In genomic region chr10:133418289-133418993, GRCh38 we compare ENCODE assay signal across 24 cellular contexts. TPM values are rescaled to one million over a fixed set of nuclear protein-coding genes. Genes with fewer than 3 reads are reported as not detected.
"Had no signal": no experiment of that assay in that cellular context is flagged by ENCODE, and none has a peak within 500 bp of the region (broad histone marks: within the 10 kb centered on the region; RNA-seq: fewer than 3 reads in every experiment).

No MANE protein-coding gene starts in this region.

- H3K27ac Mint-ChIP-seq: mesothelial cell of epicardium, nephron, progenitor cell of endocrine pancreas had no signal

- H3K27ac ChIP-seq: dorsolateral prefrontal cortex, gastrocnemius medialis, neutrophil, ovary, right lobe of liver, stomach, thoracic aorta, transverse colon had no signal

- H3K4me1 ChIP-seq: gastrocnemius medialis, right lobe of liver had no signal

- H3K4me3 Mint-ChIP-seq: mesothelial cell of epicardium; nephron; stimulated activated effector memory CD8-positive, alpha-beta T cell treated with anti-CD3 and anti-CD28 coated beads, Interleukin-12 subunit alpha, Interleukin-12 subunit beta, amount 100 ng/mL, for 72 hours had no signal

- H3K4me1 Mint-ChIP-seq: mesothelial cell of epicardium, nephron had no signal

- H3K27me3 ChIP-seq: ovary, right lobe of liver had no signal

- DNase-seq: central memory CD4-positive, alpha-beta T cell; cortex of kidney; dorsolateral prefrontal cortex; effector CD8-positive, alpha-beta T cell; gastrocnemius medialis; islet precursor cell; stimulated activated CD4-positive, alpha-beta T cell treated with anti-CD3 and anti-CD28 coated beads, Interleukin-4, amount 100 ng/mL, for 1 hour; stimulated activated CD8-positive, alpha-beta memory T cell treated with anti-CD3 and anti-CD28 coated beads, Interleukin-4, amount 100 ng/mL, for 48 hours; stomach; substantia nigra; transverse colon had no signal

- H3K9me3 Mint-ChIP-seq: stimulated activated effector memory CD8-positive, alpha-beta T cell treated with anti-CD3 and anti-CD28 coated beads, Interleukin-12 subunit alpha, Interleukin-12 subunit beta, amount 100 ng/mL, for 72 hours had no signal

- ATAC-seq: esophagus mucosa; gastrocnemius medialis; left lobe of liver; right lobe of liver; stimulated activated effector memory CD8-positive, alpha-beta T cell treated with anti-CD3 and anti-CD28 coated beads, Interleukin-12 subunit alpha, Interleukin-12 subunit beta, amount 100 ng/mL, for 72 hours had no signal

- FAIRE-seq: endometrium had no signal

- H3K4me3 ChIP-seq: dorsolateral prefrontal cortex, gastrocnemius medialis, ovary, right lobe of liver, stomach, thoracic aorta, transverse colon had no signal

- H3K9me3 ChIP-seq: gastrocnemius medialis, neutrophil, ovary, right lobe of liver, stomach, thoracic aorta, transverse colon had no signal

- H3K36me3 ChIP-seq: ovary had no signal

RNA-seq across cellular contexts. Expression of gene SPRN, which starts 6.0 kb away (rescaled TPM):
- total RNA-seq: gastrocnemius medialis, mucosa of gallbladder, stomach, thoracic aorta, transverse colon, ureter had no signal
